ENCODE assay signal across 12 cellular contexts in the genomic region with DNA sequence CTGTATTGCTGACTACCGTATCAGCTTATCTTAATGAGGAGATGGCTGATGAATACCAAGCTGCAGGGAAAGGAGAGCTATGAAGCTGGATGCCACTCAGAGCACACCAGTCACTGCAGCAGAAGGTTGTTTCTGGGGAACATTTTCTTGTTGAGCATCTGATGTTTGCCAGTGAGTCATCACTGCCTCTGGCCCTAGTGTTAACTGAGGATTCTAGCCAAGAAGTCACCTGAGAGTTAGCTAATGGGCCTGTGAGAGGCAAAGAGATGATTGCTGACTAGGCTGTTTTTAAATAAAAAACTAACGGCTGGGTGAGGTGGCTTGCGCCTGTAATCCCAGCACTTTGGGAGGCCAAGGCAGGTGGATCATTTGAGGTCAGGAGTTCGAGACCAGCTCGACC. TPM values are rescaled to one million over a fixed set of nuclear protein-coding genes. Genes with fewer than 3 reads are reported as not detected.
DNase-seq lines count a peak whose midpoint lies in the region; ATAC-seq and TF ChIP-seq lines count a peak whose summit lies in the region.
"Had no signal": no experiment of that assay in that cellular context is flagged by ENCODE, and none has a peak within 500 bp of the region (broad histone marks: within the 10 kb centered on the region; RNA-seq: fewer than 3 reads in every experiment).

No MANE protein-coding gene starts in this region.

- DNase-seq in AG04450 (ENCODE audit: low read depth, low spot score), result peak; percentile 23
- peak; percentile 14 for DNase-seq in HFF-Myc (ENCODE audit: extremely low read depth, low read depth)
- peak; percentile 72 for DNase-seq in astrocyte of the hippocampus (ENCODE audit: low read depth, low spot score)
- peak; percentile 83 for DNase-seq in iris pigment epithelial cell (ENCODE audit: low read depth)
- no peak for DNase-seq in tibial artery
- DNase-seq in T-helper 2 cell, result no peak
- DNase-seq: activated CD4-positive, alpha-beta T cell treated with anti-CD3 and anti-CD28 coated beads for 4 hours; activated effector memory CD4-positive, alpha-beta T cell treated with Interleukin-2 at 50 U/mL for 16 hours; naive B cell had no signal

- H3K36me3 ChIP-seq in tibial artery, result no peaks in the 10 kb centered on the region

- H3K27me3 ChIP-seq in AG04450 (ENCODE audit: control insufficient read depth, insufficient read depth, low read length) (no peaks in the 10 kb centered on the region), tibial artery (no peaks in the 10 kb centered on the region)

- H3K9me3 ChIP-seq in AG04450 (ENCODE audit: control insufficient read depth, insufficient read depth, low read length) (no peaks in the 10 kb centered on the region), tibial artery (no peaks in the 10 kb centered on the region)

- ATAC-seq in HG03342 (IDR thresholded peaks at IDR 0.05; ENCODE audit: unreplicated experiment), result no peak
- ATAC-seq in HG03139 (IDR thresholded peaks at IDR 0.05; ENCODE audit: unreplicated experiment), result no peak

- POLR2A ChIA-PET in AG04450 (lab: Yijun Ruan, JAX), result no interaction called here

- intact Hi-C loops in tibial artery (cut with DNase I; ENCODE audit: low total_unique reads), result no loop called here

- TF ChIP-seq CTCF in AG04450 (IDR thresholded peaks at IDR 0.05; ENCODE audit: low read depth, low read length) (no peak), HFF-Myc (IDR thresholded peaks at IDR 0.05; ENCODE audit: low read depth, low read length, missing control alignments) (no peak), tibial artery (IDR thresholded peaks at IDR 0.05) (no peak)

- CTCF ChIA-PET in AG04450 (lab: Charles Lee), result interaction anchor here (0.5 to 0.9 kb wide), 2 partner anchors 85 to 224 kb away, joined by 3 read pairs; no protein-coding TSS in a partner anchor

- H3K27ac ChIP-seq in AG04450 (ENCODE audit: low read depth, low read length) (no peak overlapping the region), tibial artery (no peak overlapping the region)
- H3K27ac ChIP-seq: C4-2B had no signal

- H3K4me1 ChIP-seq in tibial artery, result no peaks in the 10 kb centered on the region

- H3K4me3 ChIP-seq in AG04450 (ENCODE audit: low read depth, low read length) (no peak overlapping the region), HFF-Myc (replicated peaks; ENCODE audit: low read depth, low read length) (no peak overlapping the region), tibial artery (no peak overlapping the region)

RNA-seq across cellular contexts. Expression of a gene that starts 37.9 kb away (rescaled TPM):
- 1.3 and 1.5 TPM in 2 replicates for polyA plus RNA-seq in AG04450 (2011; rRNA removed)
- 1.6 and 3.5 TPM in 2 replicates for polyA minus RNA-seq in AG04450 (2011; rRNA and poly(A)+ RNA removed)

Comparison
In these comparisons a context has a peak if more than half of its experiments do, and no peak if none do; other contexts are left out.
1. DNase-seq: peak in AG04450 (single experiment), HFF-Myc (single experiment), astrocyte of the hippocampus (single experiment) and iris pigment epithelial cell (single experiment); none in tibial artery (0 of 2) and T-helper 2 cell (0 of 5).